In the genomic region with DNA sequence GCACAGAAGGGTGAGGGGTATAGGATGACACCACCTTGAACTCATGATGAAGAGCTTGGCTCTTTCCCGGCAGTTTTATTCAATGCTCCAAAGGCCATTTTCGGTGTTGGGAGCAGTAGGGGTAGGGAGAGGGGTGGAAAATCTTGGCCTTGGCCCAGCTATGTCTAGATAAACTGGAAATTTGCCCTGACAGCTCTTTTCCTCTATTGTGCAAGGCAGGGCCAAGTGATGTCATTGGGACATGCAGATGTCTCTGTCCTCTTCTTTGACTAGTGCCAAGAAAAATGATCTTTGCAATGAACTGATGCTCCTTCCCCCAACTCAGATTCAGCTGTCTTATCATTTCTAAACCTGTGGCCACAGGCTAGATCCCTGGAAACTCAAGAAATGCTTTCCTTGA, we compare ENCODE assay signal across 15 cellular contexts. TPM values are rescaled to one million over a fixed set of nuclear protein-coding genes. Genes with fewer than 3 reads are reported as not detected.
DNase-seq lines count a peak whose midpoint lies in the region; ATAC-seq and TF ChIP-seq lines count a peak whose summit lies in the region.
"Had no signal": no experiment of that assay in that cellular context is flagged by ENCODE, and none has a peak within 500 bp of the region (broad histone marks: within the 10 kb centered on the region; RNA-seq: fewer than 3 reads in every experiment).

No MANE protein-coding gene starts in this region.

- no peak for TF ChIP-seq CTCF in CD8-positive, alpha-beta T cell (IDR thresholded peaks at IDR 0.05)

- H3K4me1 ChIP-seq in CD8-positive, alpha-beta T cell (ENCODE audit: insufficient read depth, low read length): peaks cover 42% of the 10 kb centered on the region
- H3K4me1 ChIP-seq: tibial artery had no signal

- peaks cover 7% of the 10 kb centered on the region for H3K36me3 ChIP-seq in CD8-positive, alpha-beta T cell (ENCODE audit: insufficient read depth, low read length)
- H3K36me3 ChIP-seq: BLaER1, tibial artery had no signal

- peaks cover 58% of the 10 kb centered on the region for H3K36me3 Mint-ChIP-seq in CD8-positive, alpha-beta T cell

- H3K9me3 ChIP-seq in CD8-positive, alpha-beta T cell (ENCODE audit: low read length): no peaks in the 10 kb centered on the region
- H3K9me3 ChIP-seq: tibial artery had no signal

- H3K9me3 Mint-ChIP-seq in CD8-positive, alpha-beta T cell: peaks cover 9% of the 10 kb centered on the region
- H3K9me3 Mint-ChIP-seq: HFFc6 had no signal

- no peaks in the 10 kb centered on the region for H3K27me3 ChIP-seq in CD8-positive, alpha-beta T cell (ENCODE audit: insufficient read depth, low read length)
- H3K27me3 ChIP-seq: BLaER1 had no signal

- peaks cover 70% of the 10 kb centered on the region for H3K4me1 Mint-ChIP-seq in CD8-positive, alpha-beta T cell (ENCODE audit: low read depth)

- ATAC-seq in CD8-positive, alpha-beta T cell: no peak
- no peak for ATAC-seq in HG02884 (IDR thresholded peaks at IDR 0.05; ENCODE audit: unreplicated experiment)

- intact Hi-C loops in CD8-positive, alpha-beta T cell (cut with DNase I, micrococcal nuclease): loop anchor here in 1 of 2 experiments (5.0 to 10.0 kb wide), 2 partner anchors 60 to 503 kb away; no protein-coding TSS in a partner anchor

- peak in 10 of 14 donors; percentile 2 to 63 (median 22) for DNase-seq in C1 segment of cervical spinal cord (lab: John Stamatoyannopoulos, UW)
- DNase-seq in CD8-positive, alpha-beta T cell: no peak
- peak in 38 of 58 donors; percentile 6 to 83 (median 55) for DNase-seq in anterior cingulate cortex (lab: John Stamatoyannopoulos, UW)
- peak; percentile 41 for DNase-seq in middle frontal gyrus (ENCODE audit: extremely low spot score, low spot score)
- no peak for DNase-seq in cerebellum (ENCODE audit: low spot score)
- DNase-seq in NOMO-1 treated with DMSO at 0.1 percent for 48 hours (lab: John Stamatoyannopoulos, UW; ENCODE audit: unreplicated experiment): no peak
- DNase-seq: activated T-cell treated with anti-CD3 and anti-CD28 coated beads, Interleukin-2, amount 50 U/mL, for 1 hour; DMS79 treated with DMSO at 0.1 percent for 48 hours; HFFc6; NCI-H1092; RPMI8226 had no signal

- H3K4me3 Mint-ChIP-seq in CD8-positive, alpha-beta T cell: no peak overlapping the region
- H3K4me3 Mint-ChIP-seq: HFFc6 had no signal

- no peak overlapping the region for H3K4me3 ChIP-seq in CD8-positive, alpha-beta T cell (ENCODE audit: low read depth, low read length)
- H3K4me3 ChIP-seq: BLaER1, lung, tibial artery had no signal

- POLR2A ChIA-PET in CD8-positive, alpha-beta T cell (lab: Charles Lee): interaction anchor here (0.6 to 1.8 kb wide), 9 partner anchors 9 to 96 kb away, joined by 3 to 8 read pairs (median 3); no protein-coding TSS in a partner anchor

- H3K27ac Mint-ChIP-seq in CD8-positive, alpha-beta T cell: peak overlapping the region; percentile 96
- H3K27ac Mint-ChIP-seq: HFFc6 had no signal

- no peak overlapping the region for H3K27ac ChIP-seq in CD8-positive, alpha-beta T cell (ENCODE audit: low read depth, low read length)
- H3K27ac ChIP-seq: BLaER1, tibial artery had no signal

- H3K27me3 Mint-ChIP-seq in CD8-positive, alpha-beta T cell (ENCODE audit: low read depth): no peaks in the 10 kb centered on the region

- CTCF ChIA-PET in CD8-positive, alpha-beta T cell (lab: Charles Lee): interaction anchor here (0.7 to 2.1 kb wide), 11 partner anchors 25 to 206 kb away, joined by 3 to 11 read pairs (median 4); no protein-coding TSS in a partner anchor

RNA-seq across cellular contexts. Expression of gene PRKCQ, which starts 27.7 kb away (rescaled TPM):
- total RNA-seq in CD8-positive, alpha-beta T cell: 10 to 100 TPM; 26.3 to 26.6 TPM
- 0.91 TPM for total RNA-seq in cerebellum
- total RNA-seq: HFFc6 had no signal

Comparison
In these comparisons a context has a peak if more than half of its experiments do, and no peak if none do; other contexts are left out.
1. DNase-seq: peak in C1 segment of cervical spinal cord (10 of 14), anterior cingulate cortex (38 of 58) and middle frontal gyrus (single experiment); none in CD8-positive, alpha-beta T cell (0 of 7), cerebellum (single experiment) and NOMO-1 treated with DMSO at 0.1 percent for 48 hours (single experiment).
2. RNA of gene PRKCQ, which starts 27.7 kb away (total RNA-seq): 26.3 to 26.6 TPM in CD8-positive, alpha-beta T cell; 0.91 TPM in cerebellum (single experiment); every median in the first group is over 10 times any median in the second.